ENCODE assay signal across 15 cellular contexts in the genomic region with DNA sequence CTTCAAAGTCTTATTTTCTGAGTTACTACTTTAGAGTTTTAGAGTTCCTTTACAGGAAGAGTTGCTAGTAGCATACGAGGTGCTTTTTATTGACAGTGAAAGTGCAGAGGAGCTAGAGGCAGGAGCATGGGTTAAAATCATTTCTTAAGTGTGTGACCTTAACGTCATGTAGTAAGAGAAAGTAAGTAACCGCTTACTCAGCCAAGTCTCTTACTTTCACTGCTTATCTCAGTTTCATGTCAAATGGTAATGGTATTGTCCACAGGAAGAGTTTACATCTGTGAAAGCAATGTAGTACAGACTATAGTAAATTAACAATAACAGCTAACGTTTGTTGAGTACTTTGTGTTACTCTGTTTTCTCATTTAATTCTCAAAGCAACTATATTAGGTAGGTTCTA. TPM values are rescaled to one million over a fixed set of nuclear protein-coding genes. Genes with fewer than 3 reads are reported as not detected.
DNase-seq lines count a peak whose midpoint lies in the region; ATAC-seq and TF ChIP-seq lines count a peak whose summit lies in the region.
"Had no signal": no experiment of that assay in that cellular context is flagged by ENCODE, and none has a peak within 500 bp of the region (broad histone marks: within the 10 kb centered on the region; RNA-seq: fewer than 3 reads in every experiment).

No MANE protein-coding gene starts in this region.

- H3K4me1 Mint-ChIP-seq in activated CD4-positive, alpha-beta T cell treated with anti-CD3 and anti-CD28 coated beads for 36 hours, result peaks cover 26% of the 10 kb centered on the region
- no peaks in the 10 kb centered on the region for H3K4me1 Mint-ChIP-seq in stimulated activated naive B cell treated with anti-CD40 and anti-IgM and Interleukin-4, amounts not matched to agents 10 μg/mL and 1 μg/mL and 100 μg/mL, for 72 hours

- no peak overlapping the region for H3K4me3 ChIP-seq in colonic mucosa
- H3K4me3 ChIP-seq: lung, upper lobe of left lung had no signal

- TF ChIP-seq CTCF in colonic mucosa (IDR thresholded peaks at IDR 0.05), result no peak

- CTCF ChIA-PET in activated CD4-positive, alpha-beta T cell treated with anti-CD3 and anti-CD28 coated beads for 36 hours (lab: Charles Lee), result interaction anchor here (0.6 to 1.3 kb wide), 5 partner anchors 9 to 129 kb away, joined by 3 to 4 read pairs (median 3); partner anchors contain the start of genes CEBPZ and NDUFAF7

- H3K9me3 ChIP-seq in colonic mucosa, result no peaks in the 10 kb centered on the region
- H3K9me3 ChIP-seq: upper lobe of left lung had no signal

- H3K36me3 ChIP-seq in colonic mucosa, result no peaks in the 10 kb centered on the region

- no peak for DNase-seq in activated CD4-positive, alpha-beta T cell treated with anti-CD3 and anti-CD28 coated beads for 36 hours
- no peak for DNase-seq in activated CD4-positive, alpha-beta T cell treated with anti-CD3 and anti-CD28 coated beads, Interleukin-2, amount 50 U/mL, for 4 hours
- no peak for DNase-seq in activated naive CD4-positive, alpha-beta T cell treated with anti-CD3 and anti-CD28 coated beads, Interleukin-2, amount 50 U/mL, for 72 hours (ENCODE audit: low spot score in 2 of 2)
- DNase-seq in colonic mucosa (no peak), SW 1271 (lab: John Stamatoyannopoulos, UW) (no peak)
- no peak for DNase-seq in stimulated activated naive B cell treated with anti-CD40 and anti-IgM and Interleukin-4, amounts not matched to agents 10 μg/mL and 1 μg/mL and 100 μg/mL, for 72 hours
- DNase-seq: Karpas-422, upper lobe of left lung had no signal

- no peaks in the 10 kb centered on the region for H3K4me1 ChIP-seq in colonic mucosa

- H3K9ac ChIP-seq in colonic mucosa (ENCODE audit: low read depth in 2 of 2, low read length in 2 of 2), result no peak overlapping the region

- peak overlapping the region; percentile 82 for H3K27ac Mint-ChIP-seq in activated CD4-positive, alpha-beta T cell treated with anti-CD3 and anti-CD28 coated beads for 36 hours
- H3K27ac Mint-ChIP-seq in activated naive CD4-positive, alpha-beta T cell treated with anti-CD3 and anti-CD28 coated beads, Interleukin-2, amount 50 U/mL, for 72 hours, result peak overlapping the region; percentile 9 to 83
- H3K27ac Mint-ChIP-seq in stimulated activated naive B cell treated with anti-CD40 and anti-IgM and Interleukin-4, amounts not matched to agents 10 μg/mL and 1 μg/mL and 100 μg/mL, for 72 hours, result no peak overlapping the region

- peaks cover 58% of the 10 kb centered on the region for H3K36me3 Mint-ChIP-seq in activated CD4-positive, alpha-beta T cell treated with anti-CD3 and anti-CD28 coated beads for 36 hours (ENCODE audit: low read depth)
- H3K36me3 Mint-ChIP-seq in activated naive CD4-positive, alpha-beta T cell treated with anti-CD3 and anti-CD28 coated beads, Interleukin-2, amount 50 U/mL, for 72 hours, result peaks cover 24 to 32% of the 10 kb centered on the region in 2 donors
- peaks cover 31 to 49% of the 10 kb centered on the region in 2 donors for H3K36me3 Mint-ChIP-seq in stimulated activated naive B cell treated with anti-CD40 and anti-IgM and Interleukin-4, amounts not matched to agents 10 μg/mL and 1 μg/mL and 100 μg/mL, for 72 hours

- H3K9me3 Mint-ChIP-seq in activated CD4-positive, alpha-beta T cell treated with anti-CD3 and anti-CD28 coated beads for 36 hours (ENCODE audit: low read depth), result peaks cover 2% of the 10 kb centered on the region
- no peaks in the 10 kb centered on the region for H3K9me3 Mint-ChIP-seq in activated naive CD4-positive, alpha-beta T cell treated with anti-CD3 and anti-CD28 coated beads, Interleukin-2, amount 50 U/mL, for 72 hours
- no peaks in the 10 kb centered on the region for H3K9me3 Mint-ChIP-seq in stimulated activated naive B cell treated with anti-CD40 and anti-IgM and Interleukin-4, amounts not matched to agents 10 μg/mL and 1 μg/mL and 100 μg/mL, for 72 hours

- H3K27ac ChIP-seq in colonic mucosa, result no peak overlapping the region

- H3K27me3 Mint-ChIP-seq in activated CD4-positive, alpha-beta T cell treated with anti-CD3 and anti-CD28 coated beads for 36 hours, result no peaks in the 10 kb centered on the region
- no peaks in the 10 kb centered on the region for H3K27me3 Mint-ChIP-seq in stimulated activated naive B cell treated with anti-CD40 and anti-IgM and Interleukin-4, amounts not matched to agents 10 μg/mL and 1 μg/mL and 100 μg/mL, for 72 hours

- POLR2A ChIA-PET in activated CD4-positive, alpha-beta T cell treated with anti-CD3 and anti-CD28 coated beads for 36 hours (lab: Charles Lee), result interaction anchor here (0.5 to 2.2 kb wide), 5 partner anchors 9 to 129 kb away, joined by 3 to 13 read pairs (median 5); partner anchors contain the start of genes CEBPZ and NDUFAF7

- intact Hi-C loops in activated CD4-positive, alpha-beta T cell treated with anti-CD3 and anti-CD28 coated beads for 36 hours (cut with DNase I, micrococcal nuclease), result no loop called here
- intact Hi-C loops in colonic mucosa (cut with DNase I), result no loop called here

- ATAC-seq in activated CD4-positive, alpha-beta T cell treated with anti-CD3 and anti-CD28 coated beads for 36 hours, result peak; percentile 98
- ATAC-seq in GM19452 (IDR thresholded peaks at IDR 0.05; ENCODE audit: unreplicated experiment) (peak; percentile 84), HG02885 (IDR thresholded peaks at IDR 0.05; ENCODE audit: poor library complexity, unreplicated experiment) (peak; percentile 99)
- ATAC-seq in activated naive CD4-positive, alpha-beta T cell treated with anti-CD3 and anti-CD28 coated beads, Interleukin-2, amount 50 U/mL, for 72 hours, result peak; percentile 96 to 98
- no peak for ATAC-seq in stimulated activated naive B cell treated with anti-CD40 and anti-IgM and Interleukin-4, amounts not matched to agents 10 μg/mL and 1 μg/mL and 100 μg/mL, for 72 hours (replicated peaks)

- H3K27me3 ChIP-seq in colonic mucosa, result no peaks in the 10 kb centered on the region
- H3K27me3 ChIP-seq: upper lobe of left lung had no signal

- H3K4me3 Mint-ChIP-seq in activated CD4-positive, alpha-beta T cell treated with anti-CD3 and anti-CD28 coated beads for 36 hours, result no peak overlapping the region
- H3K4me3 Mint-ChIP-seq in stimulated activated naive B cell treated with anti-CD40 and anti-IgM and Interleukin-4, amounts not matched to agents 10 μg/mL and 1 μg/mL and 100 μg/mL, for 72 hours, result no peak overlapping the region

RNA-seq across cellular contexts. Expression of gene NDUFAF7, which starts 12.6 kb away (rescaled TPM):
- 10 to 100 TPM; 20.8 to 22.9 TPM for total RNA-seq in activated CD4-positive, alpha-beta T cell treated with anti-CD3 and anti-CD28 coated beads for 36 hours
- total RNA-seq in activated naive CD4-positive, alpha-beta T cell treated with anti-CD3 and anti-CD28 coated beads, Interleukin-2, amount 50 U/mL, for 72 hours, result 10 to 100 TPM; 21.7 to 26.5 TPM
- 10 to 100 TPM; 12.1 to 13.8 TPM for total RNA-seq in colonic mucosa

RNA-seq across cellular contexts. Expression of gene CEBPZ, which starts 12.6 kb away (rescaled TPM):
- total RNA-seq in activated CD4-positive, alpha-beta T cell treated with anti-CD3 and anti-CD28 coated beads for 36 hours, result 100 to 1,000 TPM in 1 of 2 experiments, 10 to 100 TPM in 1; 81.8 to 107 TPM
- total RNA-seq in activated naive CD4-positive, alpha-beta T cell treated with anti-CD3 and anti-CD28 coated beads, Interleukin-2, amount 50 U/mL, for 72 hours, result 10 to 100 TPM; 60.6 to 79.1 TPM
- total RNA-seq in colonic mucosa, result 10 to 100 TPM; 43.6 to 53.2 TPM

RNA-seq across cellular contexts. Expression of gene CEBPZOS, which starts 47.7 kb away (rescaled TPM):
- 10 to 100 TPM; 46.6 to 49.8 TPM for total RNA-seq in activated CD4-positive, alpha-beta T cell treated with anti-CD3 and anti-CD28 coated beads for 36 hours
- total RNA-seq in activated naive CD4-positive, alpha-beta T cell treated with anti-CD3 and anti-CD28 coated beads, Interleukin-2, amount 50 U/mL, for 72 hours, result 10 to 100 TPM; 29.1 to 46.9 TPM
- total RNA-seq in colonic mucosa, result 10 to 100 TPM; 43.1 to 49.4 TPM

RNA-seq across cellular contexts. Expression of gene SULT6B1, which starts 55.5 kb away (rescaled TPM):
- not detected for total RNA-seq in activated CD4-positive, alpha-beta T cell treated with anti-CD3 and anti-CD28 coated beads for 36 hours
- total RNA-seq in activated naive CD4-positive, alpha-beta T cell treated with anti-CD3 and anti-CD28 coated beads, Interleukin-2, amount 50 U/mL, for 72 hours, result not detected
- total RNA-seq in colonic mucosa, result not detected
- total RNA-seq: A172, cerebellum, lung, pulmonary artery endothelial cell, SK-MEL-5, upper lobe of left lung had no signal

Comparison
In these comparisons a context has a peak if more than half of its experiments do, and no peak if none do; other contexts are left out.
1. ATAC-seq: peak in activated CD4-positive, alpha-beta T cell treated with anti-CD3 and anti-CD28 coated beads for 36 hours (single experiment), GM19452 (single experiment), HG02885 (single experiment) and activated naive CD4-positive, alpha-beta T cell treated with anti-CD3 and anti-CD28 coated beads, Interleukin-2, amount 50 U/mL, for 72 hours (2 of 2); none in stimulated activated naive B cell treated with anti-CD40 and anti-IgM and Interleukin-4, amounts not matched to agents 10 μg/mL and 1 μg/mL and 100 μg/mL, for 72 hours (0 of 2).